In genomic region chrX:40098264-40099045, GRCh38 we compare ENCODE assay signal across 8 cellular contexts. TPM values are rescaled to one million over a fixed set of nuclear protein-coding genes. Genes with fewer than 3 reads are reported as not detected.
DNase-seq lines count a peak whose midpoint lies in the region; ATAC-seq and TF ChIP-seq lines count a peak whose summit lies in the region.

No MANE protein-coding gene starts in this region.

- no peaks in the 10 kb centered on the region for H3K9me2 ChIP-seq in Loucy (replicated peaks; ENCODE audit: low read depth, low read length)

- no peaks in the 10 kb centered on the region for H3F3A ChIP-seq in Loucy (ENCODE audit: low read depth)

- peaks cover 91% of the 10 kb centered on the region for H3K79me2 ChIP-seq in Loucy (ENCODE audit: insufficient read depth, low read length)

- TF ChIP-seq CTCF in Loucy (conservative IDR thresholded peaks at IDR 0.05; ENCODE audit: low read length): no peak
- no peak for TF ChIP-seq CTCF in VCaP (conservative IDR thresholded peaks at IDR 0.05)

- H3K9ac ChIP-seq in Loucy (ENCODE audit: low read depth, low read length, poor library complexity, severe bottlenecking) (peak overlapping the region; percentile 88), endocrine pancreas (ENCODE audit: control insufficient read depth, insufficient read depth, low read length) (peak overlapping the region; percentile 22), muscle layer of colon (ENCODE audit: low read length) (peak overlapping the region; percentile 44)

- peaks cover 24% of the 10 kb centered on the region for H3K4me1 ChIP-seq in Loucy (ENCODE audit: insufficient read depth, low read length, poor library complexity, severe bottlenecking)
- peaks cover 3% of the 10 kb centered on the region for H3K4me1 ChIP-seq in endocrine pancreas (ENCODE audit: control insufficient read depth, insufficient read depth, low read length)
- H3K4me1 ChIP-seq in muscle layer of colon (ENCODE audit: insufficient read depth, low read length): peaks cover 18% of the 10 kb centered on the region
- H3K4me1 ChIP-seq in urinary bladder (ENCODE audit: insufficient read depth): no peaks in the 10 kb centered on the region

- H3K27me3 ChIP-seq in Loucy (ENCODE audit: insufficient read depth, low read length, poor library complexity, severe bottlenecking): no peaks in the 10 kb centered on the region
- no peaks in the 10 kb centered on the region for H3K27me3 ChIP-seq in endocrine pancreas (ENCODE audit: control insufficient read depth, insufficient read depth, low read length)
- H3K27me3 ChIP-seq in muscle layer of colon (ENCODE audit: control insufficient read depth in 1 of 2, insufficient read depth in 2 of 2, low read length in 2 of 2): peaks cover 7 to 46% of the 10 kb centered on the region in 2 donors

- no peak overlapping the region for H2AFZ ChIP-seq in Loucy (ENCODE audit: low read length)

- H3K27ac ChIP-seq in VCaP (peak overlapping the region; percentile 81), muscle layer of colon (ENCODE audit: low read depth, low read length) (peak overlapping the region; percentile 79), urinary bladder (ENCODE audit: low read depth) (peak overlapping the region; percentile 83)

- ATAC-seq in GM18498 (IDR thresholded peaks at IDR 0.05; ENCODE audit: unreplicated experiment) (peak; percentile 30), HG02938 (IDR thresholded peaks at IDR 0.05; ENCODE audit: unreplicated experiment) (no peak)

- peak; percentile 57 for DNase-seq in AG08396 (ENCODE audit: low spot score)

- H3K4me3 ChIP-seq in Loucy (ENCODE audit: low read length, poor library complexity, severe bottlenecking): peak overlapping the region; percentile 81
- no peak overlapping the region for H3K4me3 ChIP-seq in endocrine pancreas (ENCODE audit: control insufficient read depth, insufficient read depth, low read length)
- H3K4me3 ChIP-seq in muscle layer of colon (ENCODE audit: low read depth in 1 of 2, low read length in 2 of 2): peak overlapping the region; percentile 2 to 58
- H3K4me3 ChIP-seq in urinary bladder (ENCODE audit: low read depth, low read length): peak overlapping the region; percentile 83

- under 1% methylated on average over 67 of the region's 75 CpGs for WGBS in urinary bladder

- peaks cover 27% of the 10 kb centered on the region for H4K20me1 ChIP-seq in Loucy (ENCODE audit: insufficient read depth, low read length, poor library complexity, severe bottlenecking)

- H3K9me3 ChIP-seq in Loucy (ENCODE audit: insufficient read depth, low read depth, low read length): no peaks in the 10 kb centered on the region
- H3K9me3 ChIP-seq in endocrine pancreas (ENCODE audit: control insufficient read depth, low read length): no peaks in the 10 kb centered on the region
- H3K9me3 ChIP-seq in muscle layer of colon (ENCODE audit: low read length): no peaks in the 10 kb centered on the region

- H3K36me3 ChIP-seq in Loucy (ENCODE audit: insufficient read depth, low read length) (no peaks in the 10 kb centered on the region), endocrine pancreas (ENCODE audit: control insufficient read depth, insufficient read depth, low read length) (no peaks in the 10 kb centered on the region), muscle layer of colon (ENCODE audit: insufficient read depth, low read length) (no peaks in the 10 kb centered on the region), urinary bladder (ENCODE audit: insufficient read depth) (no peaks in the 10 kb centered on the region)

- peak overlapping the region; percentile 98 for H3K4me2 ChIP-seq in Loucy (ENCODE audit: low read depth, low read length, poor library complexity, severe bottlenecking)

RNA-seq across cellular contexts. Expression of gene BCOR, which starts 0.7 kb away (rescaled TPM):
- 26.5 TPM for total RNA-seq in urinary bladder
- polyA plus RNA-seq in urinary bladder: 20.8 TPM

Comparison
In these comparisons a context has a peak if more than half of its experiments do, and no peak if none do; other contexts are left out.
1. H3K9ac ChIP-seq: peak in every context shown above with its lines; median percentile 88 in Loucy; 44 in muscle layer of colon; 22 in endocrine pancreas.